ENCODE assay signal across 1 cellular context in the genomic region with DNA sequence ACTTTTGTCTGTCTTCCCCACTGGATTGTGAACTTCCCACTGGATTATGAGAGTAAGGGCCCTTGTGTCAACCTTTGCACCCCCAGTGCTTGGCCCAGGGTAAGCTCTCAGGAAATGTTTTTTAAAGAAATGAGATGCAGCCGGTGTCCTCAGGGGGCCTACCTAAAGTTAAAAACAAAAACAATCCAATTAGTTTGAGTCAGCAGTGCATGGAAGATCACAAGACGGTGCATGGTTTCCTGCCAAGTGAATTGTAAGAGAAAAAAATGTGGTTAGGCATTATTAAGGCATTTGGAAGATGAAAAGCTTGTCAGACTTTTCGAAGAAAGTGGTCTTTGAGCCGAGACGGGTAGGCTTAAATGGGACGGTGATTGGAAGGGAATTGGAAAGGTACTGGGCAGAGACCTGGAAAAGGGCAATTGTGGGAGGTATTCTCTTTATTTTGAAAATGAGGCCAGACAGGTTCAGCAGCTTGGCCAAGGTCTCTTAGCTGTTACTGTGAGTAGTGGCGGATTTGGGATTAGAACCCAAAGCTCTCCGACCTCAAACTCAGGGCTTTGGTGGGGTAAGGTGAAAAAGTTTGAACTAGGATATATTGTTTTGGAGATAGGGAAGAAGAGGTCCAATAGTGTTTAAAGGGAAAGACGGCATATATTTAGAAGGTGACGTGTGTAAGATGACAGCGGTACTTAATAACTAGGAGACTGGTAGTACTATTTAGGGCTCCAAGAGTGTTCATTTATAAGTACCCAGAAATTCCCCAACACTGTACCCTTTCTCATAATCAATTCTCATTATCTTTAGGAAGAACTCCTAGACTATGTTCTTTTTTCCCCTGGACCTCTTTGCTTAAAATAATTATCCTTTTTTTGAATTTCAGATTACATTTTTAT.
TF ChIP-seq lines count a peak whose summit lies in the region.

No MANE protein-coding gene starts in this region.

TF ChIP-seq in GM12878, 131 proteins besides CTCF, POLR2A, EP300 and RAD21 (continued from another document and continues in another):
- TF ChIP-seq SMARCA5 (IDR thresholded peaks at IDR 0.05) (no peak), HSF1 (IDR thresholded peaks at IDR 0.05; ENCODE audit: low read depth, low read length) (no peak), MEF2A (IDR thresholded peaks at IDR 0.05; ENCODE audit: insufficient read depth, low read depth, low read length) (peak; percentile 33; the same call in 1 of the 2 replicates), MXI1 (IDR thresholded peaks at IDR 0.05; ENCODE audit: low read depth, low read length) (peak; percentile 29; the same call in 1 of the 2 replicates), SMAD1 (IDR thresholded peaks at IDR 0.05; ENCODE audit: low read depth, partially characterized antibody) (peak; percentile 79), USF1 (IDR thresholded peaks at IDR 0.05; ENCODE audit: borderline replicate concordance, extremely low read length, insufficient read depth, low read depth, low read length) (no peak), BACH1 (IDR thresholded peaks at IDR 0.05; ENCODE audit: borderline replicate concordance) (peak; percentile 46; the same call in 1 of the 2 replicates), NBN (IDR thresholded peaks at IDR 0.05) (peak; percentile 76; the same call in 1 of the 2 replicates), POLR2AphosphoS5 (IDR thresholded peaks at IDR 0.05; ENCODE audit: low read length) (no peak), LARP7 (IDR thresholded peaks at IDR 0.05) (no peak), DPF2 (IDR thresholded peaks at IDR 0.05) (peak; percentile 40; the same call in 1 of the 2 replicates), TCF12 (IDR thresholded peaks at IDR 0.05; ENCODE audit: low read depth, low read length) (0 out of 2 replicates have a peak, but pooled peaks have one; percentile 21), ZNF217 (IDR thresholded peaks at IDR 0.05) (no peak), ATF7 (IDR thresholded peaks at IDR 0.05; ENCODE audit: low read depth) (peak; percentile 71; the same call in 1 of the 2 replicates), POU2F2 (IDR thresholded peaks at IDR 0.05; ENCODE audit: borderline replicate concordance, low read depth, low read length) (0 out of 3 replicates have a peak, but pooled peaks have one; percentile 6), HDAC6 (IDR thresholded peaks at IDR 0.05; ENCODE audit: unreplicated experiment) (no peak), NFYA (IDR thresholded peaks at IDR 0.05; ENCODE audit: borderline replicate concordance, low read depth, low read length) (no peak), CUX1 (IDR thresholded peaks at IDR 0.05; ENCODE audit: insufficient replicate concordance, low read depth, low read length) (no peak), RUNX3 (IDR thresholded peaks at IDR 0.05; ENCODE audit: low read length) (peak; percentile 61), GATAD2B (conservative IDR thresholded peaks at IDR 0.05; ENCODE audit: low read depth) (peak; percentile 46; the same call in 1 of the 2 replicates), NFIC (IDR thresholded peaks at IDR 0.05; ENCODE audit: low read depth, low read length) (peak; percentile 46; the same call in 1 of the 2 replicates), TBL1XR1 (IDR thresholded peaks at IDR 0.05; ENCODE audit: low read depth, low read length) (peak; percentile 76), E2F4 (IDR thresholded peaks at IDR 0.05; ENCODE audit: low read depth, low read length) (no peak), BCL11A (IDR thresholded peaks at IDR 0.05; ENCODE audit: low read depth, low read length) (peak; percentile 93), NRF1 (conservative IDR thresholded peaks at IDR 0.05; ENCODE audit: low read depth, low read length) (no peak), PAX5 (IDR thresholded peaks at IDR 0.05; ENCODE audit: borderline replicate concordance, low read depth, low read length) (peak; percentile 95), IKZF2 (IDR thresholded peaks at IDR 0.05) (peak; percentile 92 to 94), CREM (IDR thresholded peaks at IDR 0.05; ENCODE audit: low read depth) (no peak), HDGF (IDR thresholded peaks at IDR 0.05) (0 out of 2 replicates have a peak, but pooled peaks have one; percentile 16), IRF3 (IDR thresholded peaks at IDR 0.05) (no peak), ZBED1 (IDR thresholded peaks at IDR 0.05; ENCODE audit: borderline replicate concordance) (no peak), POLR2AphosphoS2 (IDR thresholded peaks at IDR 0.05; ENCODE audit: low read depth, low read length) (peak; percentile 37; the same call in 1 of the 2 replicates), ZNF384 (IDR thresholded peaks at IDR 0.05; ENCODE audit: borderline replicate concordance, low read depth, low read length) (peak; percentile 70; the same call in 1 of the 2 replicates), GABPA (IDR thresholded peaks at IDR 0.05; ENCODE audit: low read depth) (no peak), NR2F1 (conservative IDR thresholded peaks at IDR 0.05) (no peak; the same call in 1 of the 2 replicates), MEF2B (IDR thresholded peaks at IDR 0.05; ENCODE audit: partially characterized antibody, poor library complexity, severe bottlenecking) (peak; percentile 73), RB1 (IDR thresholded peaks at IDR 0.05; ENCODE audit: borderline replicate concordance) (0 out of 2 replicates have a peak, but pooled peaks have one; percentile 14), TAF1 (IDR thresholded peaks at IDR 0.05; ENCODE audit: borderline replicate concordance, low read depth, low read length) (0 out of 2 replicates have a peak, but pooled peaks have one; percentile 6), ASH2L (IDR thresholded peaks at IDR 0.05; ENCODE audit: borderline replicate concordance, low read depth) (0 out of 2 replicates have a peak, but pooled peaks have one; percentile 32)
- TF ChIP-seq, protein P1, sequence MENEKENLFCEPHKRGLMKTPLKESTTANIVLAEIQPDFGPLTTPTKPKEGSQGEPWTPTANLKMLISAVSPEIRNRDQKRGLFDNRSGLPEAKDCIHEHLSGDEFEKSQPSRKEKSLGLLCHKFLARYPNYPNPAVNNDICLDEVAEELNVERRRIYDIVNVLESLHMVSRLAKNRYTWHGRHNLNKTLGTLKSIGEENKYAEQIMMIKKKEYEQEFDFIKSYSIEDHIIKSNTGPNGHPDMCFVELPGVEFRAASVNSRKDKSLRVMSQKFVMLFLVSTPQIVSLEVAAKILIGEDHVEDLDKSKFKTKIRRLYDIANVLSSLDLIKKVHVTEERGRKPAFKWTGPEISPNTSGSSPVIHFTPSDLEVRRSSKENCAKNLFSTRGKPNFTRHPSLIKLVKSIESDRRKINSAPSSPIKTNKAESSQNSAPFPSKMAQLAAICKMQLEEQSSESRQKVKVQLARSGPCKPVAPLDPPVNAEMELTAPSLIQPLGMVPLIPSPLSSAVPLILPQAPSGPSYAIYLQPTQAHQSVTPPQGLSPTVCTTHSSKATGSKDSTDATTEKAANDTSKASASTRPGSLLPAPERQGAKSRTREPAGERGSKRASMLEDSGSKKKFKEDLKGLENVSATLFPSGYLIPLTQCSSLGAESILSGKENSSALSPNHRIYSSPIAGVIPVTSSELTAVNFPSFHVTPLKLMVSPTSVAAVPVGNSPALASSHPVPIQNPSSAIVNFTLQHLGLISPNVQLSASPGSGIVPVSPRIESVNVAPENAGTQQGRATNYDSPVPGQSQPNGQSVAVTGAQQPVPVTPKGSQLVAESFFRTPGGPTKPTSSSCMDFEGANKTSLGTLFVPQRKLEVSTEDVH (IDR thresholded peaks at IDR 0.05; ENCODE audit: low read depth, partially characterized antibody): no peak
- TF ChIP-seq, protein P2, sequence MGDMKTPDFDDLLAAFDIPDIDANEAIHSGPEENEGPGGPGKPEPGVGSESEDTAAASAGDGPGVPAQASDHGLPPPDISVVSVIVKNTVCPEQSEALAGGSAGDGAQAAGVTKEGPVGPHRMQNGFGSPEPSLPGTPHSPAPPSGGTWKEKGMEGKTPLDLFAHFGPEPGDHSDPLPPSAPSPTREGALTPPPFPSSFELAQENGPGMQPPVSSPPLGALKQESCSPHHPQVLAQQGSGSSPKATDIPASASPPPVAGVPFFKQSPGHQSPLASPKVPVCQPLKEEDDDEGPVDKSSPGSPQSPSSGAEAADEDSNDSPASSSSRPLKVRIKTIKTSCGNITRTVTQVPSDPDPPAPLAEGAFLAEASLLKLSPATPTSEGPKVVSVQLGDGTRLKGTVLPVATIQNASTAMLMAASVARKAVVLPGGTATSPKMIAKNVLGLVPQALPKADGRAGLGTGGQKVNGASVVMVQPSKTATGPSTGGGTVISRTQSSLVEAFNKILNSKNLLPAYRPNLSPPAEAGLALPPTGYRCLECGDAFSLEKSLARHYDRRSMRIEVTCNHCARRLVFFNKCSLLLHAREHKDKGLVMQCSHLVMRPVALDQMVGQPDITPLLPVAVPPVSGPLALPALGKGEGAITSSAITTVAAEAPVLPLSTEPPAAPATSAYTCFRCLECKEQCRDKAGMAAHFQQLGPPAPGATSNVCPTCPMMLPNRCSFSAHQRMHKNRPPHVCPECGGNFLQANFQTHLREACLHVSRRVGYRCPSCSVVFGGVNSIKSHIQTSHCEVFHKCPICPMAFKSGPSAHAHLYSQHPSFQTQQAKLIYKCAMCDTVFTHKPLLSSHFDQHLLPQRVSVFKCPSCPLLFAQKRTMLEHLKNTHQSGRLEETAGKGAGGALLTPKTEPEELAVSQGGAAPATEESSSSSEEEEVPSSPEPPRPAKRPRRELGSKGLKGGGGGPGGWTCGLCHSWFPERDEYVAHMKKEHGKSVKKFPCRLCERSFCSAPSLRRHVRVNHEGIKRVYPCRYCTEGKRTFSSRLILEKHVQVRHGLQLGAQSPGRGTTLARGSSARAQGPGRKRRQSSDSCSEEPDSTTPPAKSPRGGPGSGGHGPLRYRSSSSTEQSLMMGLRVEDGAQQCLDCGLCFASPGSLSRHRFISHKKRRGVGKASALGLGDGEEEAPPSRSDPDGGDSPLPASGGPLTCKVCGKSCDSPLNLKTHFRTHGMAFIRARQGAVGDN (IDR thresholded peaks at IDR 0.05): 0 out of 2 replicates have a peak, but pooled peaks have one; percentile 11
